ENCODE assay signal across 11 cellular contexts in genomic region chr4:87057835-87058234, GRCh38.
DNase-seq lines count a peak whose midpoint lies in the region; ATAC-seq, FAIRE-seq and TF ChIP-seq lines count a peak whose summit lies in the region.
"Had no signal": no experiment of that assay in that cellular context is flagged by ENCODE, and none has a peak within 500 bp of the region (broad histone marks: within the 10 kb centered on the region; RNA-seq: fewer than 3 reads in every experiment).

No MANE protein-coding gene starts in this region.

- H3K27ac ChIP-seq in astrocyte (ENCODE audit: low read depth, low read length) (no peak overlapping the region), lung (ENCODE audit: low read depth in 1 of 2, low read length in 1 of 2) (peak overlapping the region; percentile 20 to 71), uterus (peak overlapping the region; percentile 77 to 80)

- H3K27me3 ChIP-seq in astrocyte (ENCODE audit: insufficient read depth, low read length): peaks cover 3% of the 10 kb centered on the region
- H3K27me3 ChIP-seq in lung (ENCODE audit: control insufficient read depth, insufficient read depth): no peaks in the 10 kb centered on the region
- H3K27me3 ChIP-seq in uterus: no peaks in the 10 kb centered on the region

- H4K20me1 ChIP-seq in astrocyte (ENCODE audit: insufficient read depth, low read length): peaks cover 73% of the 10 kb centered on the region

- 64 to 70% methylated on average over 6 of the region's 6 CpGs for WGBS in lung, 2 donors

- H3K36me3 ChIP-seq in astrocyte (ENCODE audit: insufficient read depth, low read length) (no peaks in the 10 kb centered on the region), lung (ENCODE audit: control insufficient read depth in 2 of 2, insufficient read depth in 2 of 2, low read length in 2 of 2) (no peaks in the 10 kb centered on the region), uterus (no peaks in the 10 kb centered on the region)

- H3K4me1 ChIP-seq in astrocyte (ENCODE audit: insufficient read depth, low read length) (peaks cover 19% of the 10 kb centered on the region), lung (ENCODE audit: control insufficient read depth in 2 of 2, insufficient read depth in 2 of 2, low read length in 2 of 2) (peaks cover 16 to 35% of the 10 kb centered on the region in 2 donors), uterus (peaks cover 6 to 40% of the 10 kb centered on the region in 2 donors)

- no peak for TF ChIP-seq POLR2A in uterus (IDR thresholded peaks at IDR 0.05)

- no peak for TF ChIP-seq CTCF in astrocyte (IDR thresholded peaks at IDR 0.05; ENCODE audit: insufficient read depth, low read depth, low read length)
- TF ChIP-seq CTCF in lung (IDR thresholded peaks at IDR 0.05; ENCODE audit: control extremely low read depth, extremely low read depth): no peak
- TF ChIP-seq CTCF in uterus (IDR thresholded peaks at IDR 0.05): no peak

- no peak overlapping the region for H3K4me3 ChIP-seq in astrocyte (ENCODE audit: insufficient read depth, low read depth, low read length)
- no peak overlapping the region for H3K4me3 ChIP-seq in lung
- H3K4me3 ChIP-seq in uterus: no peak overlapping the region

- intact Hi-C loops in uterus (cut with DNase I; ENCODE audit: low total_unique reads) (no loop called here), posterior vena cava (cut with DNase I) (no loop called here)

- no peak for FAIRE-seq in astrocyte (lab: Jason Lieb, UNC)

- peak overlapping the region; percentile 92 for H3K27ac Mint-ChIP-seq in activated naive CD4-positive, alpha-beta T cell treated with anti-CD3 and anti-CD28 coated beads, Interleukin-2, amount 50 U/mL, for 24 hours
- peak overlapping the region; percentile 8 for H3K27ac Mint-ChIP-seq in astrocyte (ENCODE audit: unreplicated experiment)
- H3K27ac Mint-ChIP-seq: B cell had no signal

- no peak for ATAC-seq in lung (ENCODE audit: insufficient read depth, low FRiP score)

- no peak overlapping the region for H3K4me3 Mint-ChIP-seq in activated naive CD4-positive, alpha-beta T cell treated with anti-CD3 and anti-CD28 coated beads, Interleukin-2, amount 50 U/mL, for 24 hours
- H3K4me3 Mint-ChIP-seq in astrocyte (ENCODE audit: unreplicated experiment): no peak overlapping the region
- H3K4me3 Mint-ChIP-seq: B cell had no signal

- no peaks in the 10 kb centered on the region for H3K9me3 ChIP-seq in astrocyte (ENCODE audit: insufficient read depth, low read depth, low read length)
- no peaks in the 10 kb centered on the region for H3K9me3 ChIP-seq in lung (ENCODE audit: control insufficient read depth in 2 of 2, insufficient read depth in 1 of 2, low read length in 1 of 2)
- H3K9me3 ChIP-seq in uterus: no peaks in the 10 kb centered on the region

- no peak for DNase-seq in activated naive CD4-positive, alpha-beta T cell treated with anti-CD3 and anti-CD28 coated beads, Interleukin-2, amount 50 U/mL, for 16 hours
- DNase-seq in astrocyte (ENCODE audit: low read depth): peak; percentile 62
- DNase-seq in lung (ENCODE audit: low spot score): no peak
- DNase-seq in uterus: no peak
- DNase-seq in posterior vena cava (ENCODE audit: low spot score): no peak
- no peak for DNase-seq in SK-N-DZ (ENCODE audit: low spot score)
- no peak for DNase-seq in NCI-H2227 (lab: John Stamatoyannopoulos, UW; ENCODE audit: unreplicated experiment)
- DNase-seq: activated naive CD4-positive, alpha-beta T cell; NCI-H2107 had no signal

- H2AFZ ChIP-seq in astrocyte (ENCODE audit: low read depth, low read length): no peak overlapping the region

- H3K79me2 ChIP-seq in astrocyte (ENCODE audit: insufficient read depth, low read length): no peaks in the 10 kb centered on the region

- no peak overlapping the region for H3K9ac ChIP-seq in astrocyte (ENCODE audit: low read length)

- H3K36me3 Mint-ChIP-seq in activated naive CD4-positive, alpha-beta T cell treated with anti-CD3 and anti-CD28 coated beads, Interleukin-2, amount 50 U/mL, for 24 hours: peaks cover 18% of the 10 kb centered on the region
- H3K36me3 Mint-ChIP-seq in astrocyte (ENCODE audit: low read depth, unreplicated experiment): peaks cover 6% of the 10 kb centered on the region

- no peaks in the 10 kb centered on the region for H3K27me3 Mint-ChIP-seq in activated naive CD4-positive, alpha-beta T cell treated with anti-CD3 and anti-CD28 coated beads, Interleukin-2, amount 50 U/mL, for 24 hours
- no peaks in the 10 kb centered on the region for H3K27me3 Mint-ChIP-seq in astrocyte (ENCODE audit: low read depth, unreplicated experiment)
- H3K27me3 Mint-ChIP-seq: B cell had no signal

- peaks cover 73% of the 10 kb centered on the region for H3K4me1 Mint-ChIP-seq in activated naive CD4-positive, alpha-beta T cell treated with anti-CD3 and anti-CD28 coated beads, Interleukin-2, amount 50 U/mL, for 24 hours
- peaks cover 41% of the 10 kb centered on the region for H3K4me1 Mint-ChIP-seq in astrocyte (ENCODE audit: low read depth, unreplicated experiment)

- H3K4me2 ChIP-seq in astrocyte (ENCODE audit: low read length): no peak overlapping the region

- no peaks in the 10 kb centered on the region for H3K9me3 Mint-ChIP-seq in activated naive CD4-positive, alpha-beta T cell treated with anti-CD3 and anti-CD28 coated beads, Interleukin-2, amount 50 U/mL, for 24 hours
- H3K9me3 Mint-ChIP-seq in astrocyte (ENCODE audit: unreplicated experiment): no peaks in the 10 kb centered on the region
